In the genomic region with DNA sequence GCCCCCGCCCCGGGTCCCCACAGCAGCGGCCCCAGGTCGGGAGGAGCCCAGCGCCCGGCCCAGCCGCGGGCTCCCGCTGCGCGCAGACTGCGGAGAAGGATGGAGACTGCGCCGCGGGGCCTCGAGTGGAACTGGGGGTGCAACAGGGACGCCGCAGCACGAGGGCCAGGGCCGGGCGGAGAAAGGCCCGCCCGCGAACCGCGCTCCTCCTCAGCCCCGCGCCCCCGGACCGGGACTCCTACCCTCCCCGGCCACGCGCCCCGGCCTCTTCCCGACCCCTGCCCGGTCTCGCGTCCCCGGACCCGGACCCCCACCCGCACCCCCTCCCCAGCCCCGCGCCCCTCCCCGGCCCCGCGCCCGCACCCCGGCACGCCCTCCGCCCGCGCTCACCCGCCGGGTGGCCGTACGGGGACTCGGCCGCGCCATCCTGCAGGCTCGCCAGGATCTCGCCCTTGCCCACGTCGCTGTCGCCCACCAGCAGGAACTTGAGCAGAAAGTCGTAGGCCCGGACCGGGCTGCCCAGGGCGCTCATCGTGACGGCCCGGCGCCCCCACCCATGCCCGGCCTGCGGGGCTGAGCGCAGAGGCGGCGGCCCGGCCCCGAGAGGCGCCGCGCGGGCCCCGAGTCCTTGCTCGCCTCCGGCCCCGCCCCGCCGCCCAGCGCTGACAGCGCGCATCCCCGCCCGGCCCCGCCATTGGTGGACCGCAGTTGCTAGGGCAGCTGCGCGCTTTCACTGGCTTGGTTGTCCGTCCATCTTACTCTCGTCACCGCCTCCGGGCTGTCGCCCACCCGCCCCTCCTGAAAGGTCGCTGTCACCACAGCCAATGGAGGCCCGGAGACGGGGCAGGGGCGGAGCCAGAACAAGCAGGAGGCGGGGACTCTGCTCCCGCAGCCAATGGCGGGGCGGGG, we compare ENCODE assay signal across 8 cellular contexts. TPM values are rescaled to one million over a fixed set of nuclear protein-coding genes. Genes with fewer than 3 reads are reported as not detected.
DNase-seq lines count a peak whose midpoint lies in the region; ATAC-seq and TF ChIP-seq lines count a peak whose summit lies in the region.

A gene with protein sequence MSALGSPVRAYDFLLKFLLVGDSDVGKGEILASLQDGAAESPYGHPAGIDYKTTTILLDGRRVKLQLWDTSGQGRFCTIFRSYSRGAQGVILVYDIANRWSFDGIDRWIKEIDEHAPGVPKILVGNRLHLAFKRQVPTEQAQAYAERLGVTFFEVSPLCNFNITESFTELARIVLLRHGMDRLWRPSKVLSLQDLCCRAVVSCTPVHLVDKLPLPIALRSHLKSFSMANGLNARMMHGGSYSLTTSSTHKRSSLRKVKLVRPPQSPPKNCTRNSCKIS (minus strand): TSS at position 634 of the 909 bp plus-strand sequence. CDS start 102 bp downstream, at position 532.

- H3K27ac ChIP-seq in GM23248 (peak within 1 kb of the TSS; percentile 28; the same call in 1 of the 2 replicates), Karpas-422 (ENCODE audit: low read length) (no peak within 1 kb of the TSS)

- peak within 1 kb of the TSS; percentile 79 for H3K4me3 ChIP-seq in GM23248
- H3K4me3 ChIP-seq in Karpas-422 (ENCODE audit: low read length), result peak within 1 kb of the TSS; percentile 51; the same call in 1 of the 2 replicates
- peak within 1 kb of the TSS; percentile 53 for H3K4me3 ChIP-seq in fibroblast of mammary gland (ENCODE audit: control insufficient read depth, low read depth, low read length)

- peaks cover 5% of the 10 kb centered on the region for H3K27me3 Mint-ChIP-seq in activated T-helper 2 cell treated with anti-CD3 and anti-CD28 coated beads, Interferon-gamma antibody, Interleukin-2, Interleukin-4, amounts not matched to agents 10 μg/mL and 5 μg/mL and 100 μg/mL, durations not matched to agents 14 hours and 24 hours and 36 hours (ENCODE audit: low read depth)
- peaks cover 0 to 18% (median 4%) of the 10 kb centered on the region in 3 donors for H3K27me3 Mint-ChIP-seq in naive B cell

- TF ChIP-seq CTCF in fibroblast of mammary gland (conservative IDR thresholded peaks at IDR 0.05; ENCODE audit: control insufficient read depth, insufficient read depth, low read depth, low read length), result no peak

- peaks cover 7% of the 10 kb centered on the region for H3K36me3 Mint-ChIP-seq in activated T-helper 2 cell treated with anti-CD3 and anti-CD28 coated beads, Interferon-gamma antibody, Interleukin-2, Interleukin-4, amounts not matched to agents 10 μg/mL and 5 μg/mL and 100 μg/mL, durations not matched to agents 14 hours and 24 hours and 36 hours (ENCODE audit: low read depth)
- peaks cover 5 to 10% of the 10 kb centered on the region in 2 donors for H3K36me3 Mint-ChIP-seq in naive B cell

- peaks cover 17% of the 10 kb centered on the region for H3K9me3 Mint-ChIP-seq in activated T-helper 2 cell treated with anti-CD3 and anti-CD28 coated beads, Interferon-gamma antibody, Interleukin-2, Interleukin-4, amounts not matched to agents 10 μg/mL and 5 μg/mL and 100 μg/mL, durations not matched to agents 14 hours and 24 hours and 36 hours
- H3K9me3 Mint-ChIP-seq in naive B cell, result peaks cover 0 to 21% (median 17%) of the 10 kb centered on the region in 7 donors

- peaks cover 6% of the 10 kb centered on the region for H3K4me1 Mint-ChIP-seq in activated T-helper 2 cell treated with anti-CD3 and anti-CD28 coated beads, Interferon-gamma antibody, Interleukin-2, Interleukin-4, amounts not matched to agents 10 μg/mL and 5 μg/mL and 100 μg/mL, durations not matched to agents 14 hours and 24 hours and 36 hours (ENCODE audit: low read depth)
- peaks cover 10 to 12% (median 12%) of the 10 kb centered on the region in 3 donors for H3K4me1 Mint-ChIP-seq in naive B cell

- H3K79me2 ChIP-seq in GM23248 (ENCODE audit: insufficient read depth) (peaks cover 20% of the 10 kb centered on the region; the same call in 1 of the 2 replicates), Karpas-422 (ENCODE audit: low read length) (no peaks in the 10 kb centered on the region)

- H3K9ac ChIP-seq in GM23248 (peak within 1 kb of the TSS; percentile 81), Karpas-422 (ENCODE audit: low read length) (peak within 1 kb of the TSS; percentile 61)

- peak within 1 kb of the TSS; percentile 77 for H3K4me3 Mint-ChIP-seq in activated T-helper 2 cell treated with anti-CD3 and anti-CD28 coated beads, Interferon-gamma antibody, Interleukin-2, Interleukin-4, amounts not matched to agents 10 μg/mL and 5 μg/mL and 100 μg/mL, durations not matched to agents 14 hours and 24 hours and 36 hours (ENCODE audit: low read depth)
- H3K4me3 Mint-ChIP-seq in naive B cell, result peak within 1 kb of the TSS; percentile 78 to 95 (median 92)

- no peaks in the 10 kb centered on the region for H3F3A ChIP-seq in GM23248 (ENCODE audit: insufficient read depth)

- no peaks in the 10 kb centered on the region for H3K27me3 ChIP-seq in GM23248 (replicated peaks; ENCODE audit: insufficient read depth)
- H3K27me3 ChIP-seq in Karpas-422 (ENCODE audit: low read length), result no peaks in the 10 kb centered on the region

- H3K27ac Mint-ChIP-seq in activated T-helper 2 cell treated with anti-CD3 and anti-CD28 coated beads, Interferon-gamma antibody, Interleukin-2, Interleukin-4, amounts not matched to agents 10 μg/mL and 5 μg/mL and 100 μg/mL, durations not matched to agents 14 hours and 24 hours and 36 hours, result no peak within 1 kb of the TSS
- H3K27ac Mint-ChIP-seq in naive B cell, result peak within 1 kb of the TSS in 3 of 6 donors; percentile 10 to 86 (median 81)

- in situ Hi-C loops in GM23248 (cut with MboI), result no loop called here

- no peaks in the 10 kb centered on the region for H3K9me3 ChIP-seq in GM23248 (ENCODE audit: low read depth)
- H3K9me3 ChIP-seq in Karpas-422 (ENCODE audit: low read length), result peaks cover 3% of the 10 kb centered on the region; the same call in 1 of the 2 replicates

- DNase-seq in Daoy (ENCODE audit: low read depth) (peak; percentile 99), GM23248 (peak; percentile 99), Karpas-422 (peak; percentile 98), RPMI7951 (ENCODE audit: low read depth) (peak; percentile 96), fibroblast of mammary gland (ENCODE audit: low read depth) (peak; percentile 97), naive B cell (peak; percentile 99)
- peak; percentile 98 for DNase-seq in activated T-helper 2 cell treated with anti-CD3 and anti-CD28 coated beads, Interferon-gamma antibody, Interleukin-2, Interleukin-4, amounts not matched to agents 10 μg/mL and 5 μg/mL and 100 μg/mL, durations not matched to agents 14 hours and 24 hours and 36 hours (ENCODE audit: low spot score)
- peak; percentile 95 to 98 for DNase-seq in stimulated activated CD8-positive, alpha-beta memory T cell treated with anti-CD3 and anti-CD28 coated beads, Interleukin-7, amount 100 ng/mL, for 48 hours (ENCODE audit: extremely low read depth in 1 of 2, low read depth in 1 of 2)

- H3K4me2 ChIP-seq in GM23248 (ENCODE audit: unreplicated experiment) (peak within 1 kb of the TSS; percentile 79), Karpas-422 (ENCODE audit: low read depth, low read length, poor library complexity, severe bottlenecking) (peak within 1 kb of the TSS; percentile 35)

- H3K9me2 ChIP-seq in GM23248 (ENCODE audit: insufficient read depth) (no peaks in the 10 kb centered on the region), Karpas-422 (replicated peaks; ENCODE audit: insufficient read depth, low read length) (no peaks in the 10 kb centered on the region)

- H3K36me3 ChIP-seq in GM23248 (ENCODE audit: low read depth) (no peaks in the 10 kb centered on the region), Karpas-422 (ENCODE audit: insufficient read depth, low read length) (no peaks in the 10 kb centered on the region; the same call in 1 of the 2 replicates)

- WGBS in GM23248 (ENCODE audit: low coverage in 1 of 2, low lambda C conversion rate in 2 of 2, missing lambda C conversion rate in 2 of 2), 2 experiments, result 0 to 1% methylated on average over 22 to 90 of the region's 112 CpGs

- H3K4me1 ChIP-seq in GM23248 (ENCODE audit: insufficient read depth), result no peaks in the 10 kb centered on the region
- H3K4me1 ChIP-seq in Karpas-422 (ENCODE audit: low read length), result peaks cover 5% of the 10 kb centered on the region

- H2AFZ ChIP-seq in GM23248 (peak within 1 kb of the TSS; percentile 82), Karpas-422 (ENCODE audit: low read length) (no peak within 1 kb of the TSS)

- intact Hi-C loops in activated T-helper 2 cell treated with anti-CD3 and anti-CD28 coated beads, Interferon-gamma antibody, Interleukin-2, Interleukin-4, amounts not matched to agents 10 μg/mL and 5 μg/mL and 100 μg/mL, durations not matched to agents 14 hours and 24 hours and 36 hours (cut with micrococcal nuclease), result loop anchor here (1.0 kb wide), 1 partner anchor 18 kb away; a partner anchor contains a TSS

- ATAC-seq in naive B cell (ENCODE audit: low read depth in 2 of 2), result peak; percentile 97 to 98

- no peaks in the 10 kb centered on the region for H4K20me1 ChIP-seq in GM23248 (ENCODE audit: insufficient read depth)
- H4K20me1 ChIP-seq in Karpas-422 (ENCODE audit: insufficient read depth, low read depth, low read length), result no peaks in the 10 kb centered on the region

RNA-seq across cellular contexts. Expression of the gene that starts here (rescaled TPM):
- 1.5 and 3.2 TPM in 2 replicates for total RNA-seq in Daoy (2014; rRNA removed; shearing (Covaris generic))
- total RNA-seq in GM23248 (2014; rRNA removed; shearing (Covaris generic)), result 11.4 and 23.7 TPM in 2 replicates
- polyA plus RNA-seq in GM23248 (2016; fragmentation: Nextera tagmentation; extraction: Ambion mirVana), result 23.8 and 24.7 TPM in 2 replicates
- 1.7 and 1.8 TPM in 2 replicates for total RNA-seq in Karpas-422 (2014; rRNA removed; shearing (Covaris generic); ENCODE audit: low replicate concordance)
- 3.2 and 7.3 TPM in 2 replicates for total RNA-seq in RPMI7951 (2014; rRNA removed; shearing (Covaris generic))
- total RNA-seq in activated T-helper 2 cell treated with anti-CD3 and anti-CD28 coated beads, Interferon-gamma antibody, Interleukin-2, Interleukin-4, amounts not matched to agents 10 μg/mL and 5 μg/mL and 100 μg/mL, durations not matched to agents 14 hours and 24 hours and 36 hours, result 4.8 and 5.4 TPM in 2 replicates
- 1 to 10 TPM; 1.2 to 3.0 (median 2.3) TPM for polyA plus RNA-seq in naive B cell (ENCODE audit: low read depth in 6 of 6)
